In genomic region chr13:44273991-44274810, GRCh38 we compare ENCODE assay signal across 8 cellular contexts.
DNase-seq lines count a peak whose midpoint lies in the region; ATAC-seq, FAIRE-seq and TF ChIP-seq lines count a peak whose summit lies in the region.

No MANE protein-coding gene starts in this region.

- no peak overlapping the region for H3K9ac ChIP-seq in endothelial cell of umbilical vein (replicated peaks; ENCODE audit: extremely low read depth, insufficient read depth, low read length)

- peak overlapping the region; percentile 58 for H2AFZ ChIP-seq in endothelial cell of umbilical vein (ENCODE audit: low read depth, low read length)
- H2AFZ ChIP-seq in osteoblast (ENCODE audit: low read length) = peak overlapping the region; percentile 89

- H3K27me3 Mint-ChIP-seq in T-helper 1 cell treated with Interleukin-12 subunit alpha and Interleukin-12 subunit beta and Interleukin-4 antibody, amounts not matched to agents 30 μg/mL and 1 μg/mL, for 36 hours (ENCODE audit: low read depth) = no peaks in the 10 kb centered on the region

- H3K27ac Mint-ChIP-seq in T-helper 1 cell treated with Interleukin-12 subunit alpha and Interleukin-12 subunit beta and Interleukin-4 antibody, amounts not matched to agents 30 μg/mL and 1 μg/mL, for 36 hours = peak overlapping the region; percentile 92

- H3K4me1 ChIP-seq in endothelial cell of umbilical vein (ENCODE audit: control insufficient read depth, extremely low read depth, insufficient read depth, low read length) = peaks cover 10% of the 10 kb centered on the region
- H3K4me1 ChIP-seq in osteoblast (ENCODE audit: insufficient read depth, low read length) = peaks cover 40% of the 10 kb centered on the region

- H3K79me2 ChIP-seq in endothelial cell of umbilical vein (ENCODE audit: control insufficient read depth, insufficient read depth, low read length) (no peaks in the 10 kb centered on the region), osteoblast (ENCODE audit: insufficient read depth, low read length) (no peaks in the 10 kb centered on the region)

- peaks cover 18% of the 10 kb centered on the region for H3K9me3 Mint-ChIP-seq in T-helper 1 cell treated with Interleukin-12 subunit alpha and Interleukin-12 subunit beta and Interleukin-4 antibody, amounts not matched to agents 30 μg/mL and 1 μg/mL, for 36 hours

- H3K4me2 ChIP-seq in endothelial cell of umbilical vein (ENCODE audit: insufficient read depth, low read length) = peak overlapping the region; percentile 59
- H3K4me2 ChIP-seq in osteoblast (ENCODE audit: insufficient read depth, low read length) = peak overlapping the region; percentile 72

- peaks cover 0 to 2% of the 10 kb centered on the region in 2 experiments for H3K27me3 ChIP-seq in endothelial cell of umbilical vein (ENCODE audit: control insufficient read depth in 2 of 2, insufficient read depth in 2 of 2, low read length in 2 of 2)
- no peaks in the 10 kb centered on the region for H3K27me3 ChIP-seq in osteoblast (ENCODE audit: insufficient read depth, low read length)

- peaks cover 18% of the 10 kb centered on the region for H3K36me3 Mint-ChIP-seq in T-helper 1 cell treated with Interleukin-12 subunit alpha and Interleukin-12 subunit beta and Interleukin-4 antibody, amounts not matched to agents 30 μg/mL and 1 μg/mL, for 36 hours (ENCODE audit: low read depth)

- no peaks in the 10 kb centered on the region for H3K9me1 ChIP-seq in endothelial cell of umbilical vein (replicated peaks; ENCODE audit: control insufficient read depth, extremely low read depth, insufficient read depth, low read length)

- intact Hi-C loops in endothelial cell of umbilical vein (cut with micrococcal nuclease) = no loop called here

- no peak for TF ChIP-seq POLR2A in endothelial cell of umbilical vein (IDR thresholded peaks at IDR 0.05; ENCODE audit: low read depth, low read length)

- BruUV-seq in endothelial cell of umbilical vein (replicated peaks; lab: Mats Ljungman, UMichigan) = no TSS peak

- H3K4me3 ChIP-seq in endothelial cell of umbilical vein (replicated peaks in 1 of 3; ENCODE audit: insufficient read depth in 1 of 3, low read depth in 1 of 3, low read length in 3 of 3) = no peak overlapping the region
- H3K4me3 ChIP-seq in osteoblast (ENCODE audit: insufficient read depth, low read length) = peak overlapping the region; percentile 47

- H3K9me3 ChIP-seq in endothelial cell of umbilical vein (replicated peaks; ENCODE audit: control insufficient read depth, insufficient read depth, low read length) (no peaks in the 10 kb centered on the region), osteoblast (ENCODE audit: low read depth, low read length) (no peaks in the 10 kb centered on the region)

- CTCF ChIA-PET in endothelial cell of umbilical vein (lab: Charles Lee) = interaction anchor here (1.0 to 1.2 kb wide), 3 partner anchors 12 to 163 kb away, joined by 3 to 4 read pairs (median 3); no protein-coding TSS in a partner anchor

- ATAC-seq in GM18868 (IDR thresholded peaks at IDR 0.05; ENCODE audit: unreplicated experiment) (peak; percentile 91), HG03097 (IDR thresholded peaks at IDR 0.05; ENCODE audit: low FRiP score, unreplicated experiment) (peak; percentile 76)

- no peak for FAIRE-seq in endothelial cell of umbilical vein (lab: Jason Lieb, UNC)

- H3K4me1 Mint-ChIP-seq in T-helper 1 cell treated with Interleukin-12 subunit alpha and Interleukin-12 subunit beta and Interleukin-4 antibody, amounts not matched to agents 30 μg/mL and 1 μg/mL, for 36 hours (ENCODE audit: low read depth) = peaks cover 42% of the 10 kb centered on the region

- no peaks in the 10 kb centered on the region for H3K36me3 ChIP-seq in endothelial cell of umbilical vein (ENCODE audit: control insufficient read depth in 2 of 2, extremely low read depth in 1 of 2, insufficient read depth in 2 of 2, low read length in 2 of 2)
- H3K36me3 ChIP-seq in osteoblast (ENCODE audit: insufficient read depth, low read length) = no peaks in the 10 kb centered on the region

- POLR2A ChIA-PET in endothelial cell of umbilical vein (lab: Charles Lee) = no interaction called here

- H3K27ac ChIP-seq in endothelial cell of umbilical vein (ENCODE audit: insufficient read depth, low read depth, low read length) (no peak overlapping the region), osteoblast (ENCODE audit: low read depth, low read length) (peak overlapping the region; percentile 61)

- H4K20me1 ChIP-seq in endothelial cell of umbilical vein (replicated peaks; ENCODE audit: control insufficient read depth, extremely low read depth, insufficient read depth, low read length) (no peaks in the 10 kb centered on the region), osteoblast (ENCODE audit: insufficient read depth, low read length) (no peaks in the 10 kb centered on the region)

- DNase-seq in AG08396 (ENCODE audit: low spot score) (peak; percentile 64), endothelial cell of umbilical vein (ENCODE audit: low read depth, low spot score) (peak; percentile 31), osteoblast (ENCODE audit: insufficient read length, low spot score, missing footprints) (peak; percentile 65), NCI-H748 (lab: John Stamatoyannopoulos, UW; ENCODE audit: unreplicated experiment) (no peak), NCI-H1105 (lab: John Stamatoyannopoulos, UW) (no peak)

- H3K4me3 Mint-ChIP-seq in T-helper 1 cell treated with Interleukin-12 subunit alpha and Interleukin-12 subunit beta and Interleukin-4 antibody, amounts not matched to agents 30 μg/mL and 1 μg/mL, for 36 hours = peak overlapping the region; percentile 77

- dilution Hi-C loops in endothelial cell of umbilical vein (cut with MboI; ENCODE audit: extremely low pct_ligation_motif_present, low sequenced_read_pairs) = no loop called here

- TF ChIP-seq CTCF in endothelial cell of umbilical vein (IDR thresholded peaks at IDR 0.05; ENCODE audit: extremely low read depth in 1 of 2, insufficient read depth in 1 of 2, low read depth in 1 of 2, low read length in 2 of 2) = no peak
- TF ChIP-seq CTCF in osteoblast (IDR thresholded peaks at IDR 0.05; ENCODE audit: extremely low read depth, low read depth, low read length) = no peak

TF ChIP-seq in endothelial cell of umbilical vein, 7 proteins besides CTCF, POLR2A, EP300 and RAD21:
- TF ChIP-seq FOS (IDR thresholded peaks at IDR 0.05; ENCODE audit: borderline replicate concordance, insufficient read depth, low read length) (no peak), EZH2 (IDR thresholded peaks at IDR 0.05; ENCODE audit: borderline replicate concordance, low read depth, low read length, severe bottlenecking) (no peak), MAX (IDR thresholded peaks at IDR 0.05; ENCODE audit: insufficient read depth, insufficient read length) (no peak), JUN (IDR thresholded peaks at IDR 0.05; ENCODE audit: borderline replicate concordance, insufficient read depth, insufficient read length, low read depth) (no peak), GATA2 (IDR thresholded peaks at IDR 0.05; ENCODE audit: insufficient read depth, insufficient read length, low read depth, low read length) (no peak), MYC (IDR thresholded peaks at IDR 0.05; ENCODE audit: low read depth, low read length) (no peak), POLR2AphosphoS5 (IDR thresholded peaks at IDR 0.05; ENCODE audit: insufficient read depth, low read depth, low read length) (no peak)

Comparison
In these comparisons a context has a peak if more than half of its experiments do, and no peak if none do; other contexts are left out.
1. DNase-seq: peak in AG08396 (single experiment), endothelial cell of umbilical vein (single experiment) and osteoblast (single experiment); none in NCI-H748 (single experiment) and NCI-H1105 (single experiment).